ENCODE assay signal across 8 cellular contexts in the genomic region with DNA sequence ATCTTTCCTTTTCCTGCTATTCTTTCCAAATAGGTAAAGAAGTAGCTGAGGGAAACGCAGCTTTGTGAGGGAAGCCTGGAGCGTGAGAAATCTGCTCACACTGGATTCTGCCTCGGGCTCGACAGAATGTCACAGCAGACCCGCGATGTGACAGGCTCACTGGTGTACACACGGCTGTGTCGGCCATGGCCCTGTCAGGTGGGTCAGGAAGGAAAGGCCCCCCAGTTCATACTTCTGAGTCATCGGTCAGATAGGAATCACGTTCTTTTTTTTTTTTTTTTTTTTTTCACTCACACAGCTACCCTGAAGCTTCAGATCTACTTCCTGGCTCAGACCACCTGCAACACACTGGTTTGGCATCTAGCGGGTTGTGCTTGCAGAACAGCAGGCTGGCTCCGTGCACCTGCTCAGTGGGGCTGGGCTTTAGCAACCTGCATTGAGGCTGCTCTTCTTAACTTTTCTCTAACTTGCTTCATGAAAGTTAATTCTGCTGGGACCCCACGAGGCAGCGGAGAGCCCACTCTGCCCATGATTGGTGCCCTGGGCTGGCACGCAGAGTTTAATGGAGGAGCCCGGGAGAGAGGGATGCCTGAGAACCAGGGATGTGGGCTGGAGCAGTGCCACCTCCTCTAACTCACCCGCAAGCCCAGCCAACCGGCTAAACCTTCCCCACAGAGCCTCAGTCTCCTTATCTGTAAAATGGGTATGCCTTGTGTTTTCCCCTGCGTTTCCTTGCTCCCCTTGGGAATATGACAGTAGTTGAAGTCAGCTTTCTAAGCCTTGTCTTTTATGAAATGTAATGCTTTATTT.
DNase-seq lines count a peak whose midpoint lies in the region; ATAC-seq, FAIRE-seq and TF ChIP-seq lines count a peak whose summit lies in the region.

No MANE protein-coding gene starts in this region.

- dilution Hi-C loops in keratinocyte (cut with MboI; ENCODE audit: extremely low pct_ligation_motif_present, low sequenced_read_pairs): no loop called here

- H3K4me3 ChIP-seq in keratinocyte (ENCODE audit: control insufficient read depth in 2 of 3, extremely low read depth in 1 of 3, insufficient read depth in 2 of 3, low read depth in 1 of 3, low read length in 3 of 3) (peak overlapping the region in 1 of 3 experiments; percentile 15), vagina (peak overlapping the region in 1 of 2 donors; percentile 6)

- H3K27ac ChIP-seq in keratinocyte (ENCODE audit: control insufficient read depth, insufficient read depth, low read length) (peak overlapping the region; percentile 3), vagina (peak overlapping the region; percentile 22)

- intact Hi-C loops in vagina (cut with DNase I): no loop called here

- no peak overlapping the region for H3K9ac ChIP-seq in keratinocyte (ENCODE audit: control insufficient read depth, extremely low read depth, insufficient read depth, low read length)

- H3K27me3 ChIP-seq in keratinocyte (ENCODE audit: control insufficient read depth, extremely low read depth, insufficient read depth, low read length) (no peaks in the 10 kb centered on the region), vagina (no peaks in the 10 kb centered on the region)

- TF ChIP-seq CTCF in keratinocyte (optimal IDR thresholded peaks at IDR 0.05 in 1 of 3, IDR thresholded peaks at IDR 0.05 in 1 of 3, conservative IDR thresholded peaks at IDR 0.05 in 1 of 3; ENCODE audit: extremely low read depth in 1 of 3, insufficient read depth in 2 of 3, low read length in 3 of 3): no peak
- TF ChIP-seq CTCF in vagina (IDR thresholded peaks at IDR 0.05): no peak

- peak; percentile 55 for FAIRE-seq in keratinocyte (lab: Jason Lieb, UNC)
- no peak for FAIRE-seq in frontal cortex (lab: Jason Lieb, UNC)

- ATAC-seq in HG03135 (IDR thresholded peaks at IDR 0.05; ENCODE audit: unreplicated experiment): no peak
- ATAC-seq in GM21723 (IDR thresholded peaks at IDR 0.05; ENCODE audit: unreplicated experiment): no peak

- no peaks in the 10 kb centered on the region for H3K9me3 ChIP-seq in keratinocyte (ENCODE audit: control insufficient read depth, low read depth, low read length)
- no peaks in the 10 kb centered on the region for H3K9me3 ChIP-seq in vagina

- H3K4me1 ChIP-seq in keratinocyte (ENCODE audit: control insufficient read depth, extremely low read depth, insufficient read depth, low read length): peaks cover 30% of the 10 kb centered on the region
- H3K4me1 ChIP-seq in vagina: no peaks in the 10 kb centered on the region

- no peaks in the 10 kb centered on the region for H4K20me1 ChIP-seq in keratinocyte (ENCODE audit: control insufficient read depth, extremely low read depth, insufficient read depth, low read length)

- H3K79me2 ChIP-seq in keratinocyte (ENCODE audit: control insufficient read depth, insufficient read depth, low read length): no peaks in the 10 kb centered on the region

- H3K9me1 ChIP-seq in keratinocyte (ENCODE audit: control insufficient read depth, extremely low read depth, insufficient read depth, low read length): no peaks in the 10 kb centered on the region

- no peak for TF ChIP-seq POLR2A in vagina (IDR thresholded peaks at IDR 0.05)

- peak overlapping the region; percentile 90 for H2AFZ ChIP-seq in keratinocyte (ENCODE audit: control insufficient read depth, low read length)

- peak in 3 of 4 experiments; percentile 33 to 51 (median 49) for DNase-seq in activated CD4-positive, CD25-positive, alpha-beta regulatory T cell (lab: John Stamatoyannopoulos, UW)
- no peak for DNase-seq in activated CD4-positive, CD25-positive, alpha-beta regulatory T cell treated with anti-CD3 and anti-CD28 coated beads, Interleukin-2, amount 50 U/mL, for 72 hours
- peak; percentile 83 for DNase-seq in activated CD8-positive, alpha-beta memory T cell treated with anti-CD3 and anti-CD28 coated beads for 24 hours
- no peak for DNase-seq in keratinocyte (ENCODE audit: low read depth, low spot score)
- DNase-seq in vagina (ENCODE audit: extremely low spot score in 2 of 2): peak; percentile 75 to 89
- DNase-seq in frontal cortex (ENCODE audit: low spot score in 2 of 2): no peak

- H3K4me2 ChIP-seq in keratinocyte (ENCODE audit: control insufficient read depth, extremely low read depth, insufficient read depth, low read depth, low read length): peak overlapping the region; percentile 57

- no peaks in the 10 kb centered on the region for H3K36me3 ChIP-seq in keratinocyte (ENCODE audit: control insufficient read depth in 2 of 2, extremely low read depth in 1 of 2, insufficient read depth in 2 of 2, low read length in 2 of 2)
- no peaks in the 10 kb centered on the region for H3K36me3 ChIP-seq in vagina

Comparison
In these comparisons a context has a peak if more than half of its experiments do, and no peak if none do; other contexts are left out.
1. DNase-seq: peak in activated CD4-positive, CD25-positive, alpha-beta regulatory T cell (3 of 4), activated CD8-positive, alpha-beta memory T cell treated with anti-CD3 and anti-CD28 coated beads for 24 hours (single experiment) and vagina (2 of 2); none in activated CD4-positive, CD25-positive, alpha-beta regulatory T cell treated with anti-CD3 and anti-CD28 coated beads, Interleukin-2, amount 50 U/mL, for 72 hours (single experiment), keratinocyte (single experiment) and frontal cortex (0 of 2).